ENCODE assay signal across 12 cellular contexts in genomic region chr2:160292225-160292624, GRCh38.
A peak's percentile ranks its signal among the peaks of the same experiment; 100 is the strongest.
DNase-seq lines count a peak whose midpoint lies in the region; ATAC-seq and TF ChIP-seq lines count a peak whose summit lies in the region.
"Had no signal": no experiment of that assay in that cellular context is flagged by ENCODE, and none has a peak within 500 bp of the region (broad histone marks: within the 10 kb centered on the region; RNA-seq: fewer than 3 reads in every experiment).

No MANE protein-coding gene starts in this region.

- peaks cover 20% of the 10 kb centered on the region for H3K4me1 ChIP-seq in CD8-positive, alpha-beta memory T cell (ENCODE audit: insufficient read depth, low read length)
- peaks cover 8 to 56% (median 30%) of the 10 kb centered on the region in 3 donors for H3K4me1 ChIP-seq in esophagus squamous epithelium

- H3K27ac ChIP-seq in CD8-positive, alpha-beta memory T cell (ENCODE audit: low read depth, low read length) = no peak overlapping the region
- H3K27ac ChIP-seq in esophagus squamous epithelium = peak overlapping the region in 3 of 4 donors; percentile 67 to 86 (median 72)

- H3K4me3 Mint-ChIP-seq in CD8-positive, alpha-beta memory T cell = no peak overlapping the region
- H3K4me3 Mint-ChIP-seq in natural killer cell treated with Interleukin-12 subunit alpha and Interleukin-12 subunit beta and Interleukin-15 and Interleukin-18, amount 100 ng/mL, for 72 hours = no peak overlapping the region

- H3K9me3 Mint-ChIP-seq in CD8-positive, alpha-beta memory T cell = no peaks in the 10 kb centered on the region
- H3K9me3 Mint-ChIP-seq in natural killer cell treated with Interleukin-12 subunit alpha and Interleukin-12 subunit beta and Interleukin-15 and Interleukin-18, amount 100 ng/mL, for 72 hours = no peaks in the 10 kb centered on the region

- POLR2A ChIA-PET in CD8-positive, alpha-beta memory T cell (lab: Charles Lee) = no interaction called here

- no peak overlapping the region for H3K4me3 ChIP-seq in CD8-positive, alpha-beta memory T cell (ENCODE audit: low read length)
- H3K4me3 ChIP-seq in NB4 (ENCODE audit: low read depth, low read length) (no peak overlapping the region), esophagus squamous epithelium (no peak overlapping the region)
- H3K4me3 ChIP-seq: GM12878 had no signal

- peaks cover 3 to 92% (median 27%) of the 10 kb centered on the region in 3 donors for H3K36me3 Mint-ChIP-seq in CD8-positive, alpha-beta memory T cell
- peaks cover 28% of the 10 kb centered on the region for H3K36me3 Mint-ChIP-seq in natural killer cell treated with Interleukin-12 subunit alpha and Interleukin-12 subunit beta and Interleukin-15 and Interleukin-18, amount 100 ng/mL, for 72 hours

- no peak for TF ChIP-seq CTCF in NB4 (IDR thresholded peaks at IDR 0.05; ENCODE audit: low read depth, low read length)
- no peak for TF ChIP-seq CTCF in esophagus squamous epithelium (IDR thresholded peaks at IDR 0.05)

- peak overlapping the region in 7 of 8 donors; percentile 3 to 84 (median 75) for H3K27ac Mint-ChIP-seq in CD8-positive, alpha-beta memory T cell
- peak overlapping the region; percentile 78 to 88 for H3K27ac Mint-ChIP-seq in natural killer cell treated with Interleukin-12 subunit alpha and Interleukin-12 subunit beta and Interleukin-15 and Interleukin-18, amount 100 ng/mL, for 72 hours

- CTCF ChIA-PET in CD8-positive, alpha-beta memory T cell (lab: Charles Lee) = interaction anchor here (1.6 kb wide), 1 partner anchor 702 kb away, joined by 3 read pairs; no protein-coding TSS in a partner anchor

- DNase-seq in CD8-positive, alpha-beta memory T cell = no peak
- DNase-seq in NB4 (ENCODE audit: low read depth) = peak; percentile 12
- DNase-seq in esophagus squamous epithelium (lab: John Stamatoyannopoulos, UW) = no peak
- DNase-seq in natural killer cell treated with Interleukin-12 subunit alpha and Interleukin-12 subunit beta and Interleukin-15 and Interleukin-18, amount 100 ng/mL, for 72 hours (ENCODE audit: low spot score) = no peak
- DNase-seq in stimulated activated naive CD8-positive, alpha-beta T cell treated with anti-CD3 and anti-CD28 coated beads, Interleukin-15, Interleukin-2, amounts not matched to agents 100 U/mL and 50 U/mL, for 24 hours = no peak
- no peak for DNase-seq in activated naive CD4-positive, alpha-beta T cell treated with anti-CD3 and anti-CD28 coated beads, Interleukin-2, amount 50 U/mL, for 16 hours
- DNase-seq: cortex of kidney, NCI-H1105, NCI-H748 treated with DMSO at 0.1 percent for 48 hours had no signal

- peaks cover 37 to 54% (median 50%) of the 10 kb centered on the region in 3 donors for H3K4me1 Mint-ChIP-seq in CD8-positive, alpha-beta memory T cell
- peaks cover 61 to 66% of the 10 kb centered on the region in 2 donors for H3K4me1 Mint-ChIP-seq in natural killer cell treated with Interleukin-12 subunit alpha and Interleukin-12 subunit beta and Interleukin-15 and Interleukin-18, amount 100 ng/mL, for 72 hours (ENCODE audit: low read depth in 2 of 2)

- TF ChIP-seq POLR2A in NB4 (IDR thresholded peaks at IDR 0.05; ENCODE audit: extremely low read depth, insufficient read length) = no peak
- TF ChIP-seq POLR2A in esophagus squamous epithelium (IDR thresholded peaks at IDR 0.05) = no peak

- intact Hi-C loops in esophagus squamous epithelium (cut with DNase I) = no loop called here

- no peaks in the 10 kb centered on the region for H3K27me3 Mint-ChIP-seq in CD8-positive, alpha-beta memory T cell
- no peaks in the 10 kb centered on the region for H3K27me3 Mint-ChIP-seq in natural killer cell treated with Interleukin-12 subunit alpha and Interleukin-12 subunit beta and Interleukin-15 and Interleukin-18, amount 100 ng/mL, for 72 hours

- 95 to 100% methylated on average over 1 of the region's 1 CpG for WGBS in esophagus squamous epithelium, 2 donors

- ATAC-seq in natural killer cell treated with Interleukin-12 subunit alpha and Interleukin-12 subunit beta and Interleukin-15 and Interleukin-18, amount 100 ng/mL, for 72 hours = no peak
- ATAC-seq in stimulated activated naive CD8-positive, alpha-beta T cell treated with anti-CD3 and anti-CD28 coated beads, Interleukin-15, Interleukin-2, amounts not matched to agents 100 U/mL and 50 U/mL, for 24 hours = no peak
- ATAC-seq in HG02588 (IDR thresholded peaks at IDR 0.05; ENCODE audit: unreplicated experiment) (no peak), HG03432 (IDR thresholded peaks at IDR 0.05; ENCODE audit: unreplicated experiment) (no peak)
- ATAC-seq: GM12878 had no signal

- no peaks in the 10 kb centered on the region for H3K9me3 ChIP-seq in CD8-positive, alpha-beta memory T cell (ENCODE audit: low read length)
- no peaks in the 10 kb centered on the region for H3K9me3 ChIP-seq in esophagus squamous epithelium

- H3K36me3 ChIP-seq in CD8-positive, alpha-beta memory T cell (ENCODE audit: insufficient read depth, low read length) = peaks cover 10% of the 10 kb centered on the region
- H3K36me3 ChIP-seq in esophagus squamous epithelium = peaks cover 0 to 31% (median 0%) of the 10 kb centered on the region in 3 donors

- no peaks in the 10 kb centered on the region for H3K27me3 ChIP-seq in CD8-positive, alpha-beta memory T cell (ENCODE audit: insufficient read depth, low read length, poor library complexity, severe bottlenecking)
- no peaks in the 10 kb centered on the region for H3K27me3 ChIP-seq in esophagus squamous epithelium
